Comparison of ENCODE assay signal across 9 cellular contexts in genomic region chr1:90402893-90403849, GRCh38.
A peak's percentile ranks its signal among the peaks of the same experiment; 100 is the strongest.
DNase-seq lines count a peak whose midpoint lies in the region; ATAC-seq and TF ChIP-seq lines count a peak whose summit lies in the region.
"Had no signal": no experiment of that assay in that cellular context is flagged by ENCODE, and none has a peak within 500 bp of the region (broad histone marks: within the 10 kb centered on the region; RNA-seq: fewer than 3 reads in every experiment).

No MANE protein-coding gene starts in this region.

- no peak overlapping the region for H3K27ac Mint-ChIP-seq in WTC11

- no peaks in the 10 kb centered on the region for H3K36me3 Mint-ChIP-seq in WTC11

- H3K4me3 Mint-ChIP-seq in WTC11: no peak overlapping the region

- H3K27ac ChIP-seq in AG04450 (ENCODE audit: low read depth, low read length): peak overlapping the region; percentile 65
- H3K27ac ChIP-seq: VCaP had no signal

- TF ChIP-seq CTCF in AG04450 (IDR thresholded peaks at IDR 0.05; ENCODE audit: low read depth, low read length) (no peak), HFF-Myc (IDR thresholded peaks at IDR 0.05; ENCODE audit: low read depth, low read length, missing control alignments) (no peak), WTC11 (IDR thresholded peaks at IDR 0.05) (no peak), GM10248 (IDR thresholded peaks at IDR 0.05; ENCODE audit: control extremely low read depth, extremely low read depth, low read depth, missing control alignments) (no peak)

- DNase-seq in AG04450 (ENCODE audit: low read depth, low spot score) (peak; percentile 87), HFF-Myc (ENCODE audit: extremely low read depth, low read depth) (peak; percentile 84), WTC11 (ENCODE audit: low spot score) (no peak), iPS-NIHi11 (ENCODE audit: low spot score) (peak; percentile 56), GM10248 (ENCODE audit: extremely low spot score) (no peak)
- DNase-seq in activated T-cell treated with anti-CD3 and anti-CD28 coated beads, Interleukin-2, amount 50 U/mL, for 1 hour: no peak

- H3K4me1 Mint-ChIP-seq in WTC11: peaks cover 5% of the 10 kb centered on the region; the same call in 1 of the 2 replicates

- H3K4me3 ChIP-seq in AG04450 (ENCODE audit: low read depth, low read length) (no peak overlapping the region), HFF-Myc (replicated peaks; ENCODE audit: low read depth, low read length) (no peak overlapping the region)

- POLR2A ChIA-PET in AG04450 (lab: Yijun Ruan, JAX): no interaction called here
- POLR2A ChIA-PET in WTC11 (lab: Charles Lee): interaction anchor here (0.5 to 0.6 kb wide), 2 partner anchors 194 to 684 kb away, joined by 3 read pairs; no protein-coding TSS in a partner anchor
- POLR2A ChIA-PET in GM10248 (lab: Yijun Ruan, JAX): no interaction called here

- H3K27me3 Mint-ChIP-seq in WTC11 (ENCODE audit: low read depth): no peaks in the 10 kb centered on the region

- no peaks in the 10 kb centered on the region for H3K9me3 Mint-ChIP-seq in WTC11

- H3K27me3 ChIP-seq in AG04450 (ENCODE audit: control insufficient read depth, insufficient read depth, low read length): no peaks in the 10 kb centered on the region

- no peaks in the 10 kb centered on the region for H3K9me3 ChIP-seq in AG04450 (ENCODE audit: control insufficient read depth, insufficient read depth, low read length)

- ATAC-seq in WTC11 (peak; percentile 63), HG03159 (IDR thresholded peaks at IDR 0.05; ENCODE audit: unreplicated experiment) (no peak), GM21367 (IDR thresholded peaks at IDR 0.05; ENCODE audit: unreplicated experiment) (no peak)

- CTCF ChIA-PET in AG04450 (lab: Charles Lee) (no interaction called here), WTC11 (lab: Charles Lee) (no interaction called here), GM10248 (lab: Yijun Ruan, JAX) (interaction anchor here (0.9 kb wide), 1 partner anchor 11 kb away, joined by 4 read pairs; no protein-coding TSS in a partner anchor)

TF ChIP-seq in WTC11, 78 proteins besides CTCF, POLR2A, EP300 and RAD21:
- TF ChIP-seq ZNF281 (CRISPR knock-in tag; IDR thresholded peaks at IDR 0.05): no peak
- TF ChIP-seq ZSCAN18 (CRISPR knock-in tag; IDR thresholded peaks at IDR 0.05): no peak

Comparison
In these comparisons a context has a peak if more than half of its experiments do, and no peak if none do; other contexts are left out.
1. DNase-seq: peak in AG04450 (single experiment), HFF-Myc (single experiment) and iPS-NIHi11 (single experiment); none in WTC11 (single experiment), GM10248 (single experiment) and activated T-cell treated with anti-CD3 and anti-CD28 coated beads, Interleukin-2, amount 50 U/mL, for 1 hour (single experiment).